In the genomic region with DNA sequence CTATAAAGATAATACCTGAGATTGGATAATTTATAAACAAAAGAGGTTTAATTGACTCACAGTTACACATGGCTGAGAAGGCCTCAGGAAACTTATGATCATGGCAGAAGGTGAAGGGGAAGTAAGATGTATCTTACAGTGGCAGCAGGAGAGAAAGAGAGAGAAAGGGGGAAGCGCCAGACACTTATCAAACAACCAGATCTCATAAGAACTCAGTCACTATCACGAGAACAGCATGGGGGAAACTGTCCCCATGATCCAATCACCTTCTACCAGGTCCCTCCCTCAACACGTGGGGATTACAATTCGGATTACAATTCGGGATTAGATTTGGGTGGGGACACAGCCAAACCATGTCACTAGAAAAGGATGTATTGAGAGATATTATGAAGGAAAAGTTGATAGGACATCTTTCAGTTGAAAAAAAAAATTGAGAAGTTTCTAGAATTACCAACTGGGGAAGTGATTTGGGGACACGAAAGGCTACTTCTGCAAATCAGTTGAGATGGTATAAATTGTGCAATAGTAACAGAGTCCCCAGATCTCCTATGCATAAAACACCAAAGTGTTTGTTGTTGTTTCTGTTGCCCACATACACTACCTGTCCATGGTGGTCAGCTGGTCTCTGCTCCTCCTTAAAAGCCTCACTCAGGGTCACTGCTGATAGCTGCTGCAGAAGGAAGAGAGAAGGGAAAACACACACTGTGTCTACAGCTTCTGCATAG, we compare ENCODE assay signal across 22 cellular contexts.
"Had no signal": no experiment of that assay in that cellular context is flagged by ENCODE, and none has a peak within 500 bp of the region (broad histone marks: within the 10 kb centered on the region; RNA-seq: fewer than 3 reads in every experiment).

No MANE protein-coding gene starts in this region.

- H3K4me1 Mint-ChIP-seq: activated naive CD8-positive, alpha-beta T cell treated with anti-CD3 and anti-CD28 coated beads, Interleukin-2, amount 50 U/mL, for 24 hours; activated T-helper 17 cell treated with anti-CD3 and anti-CD28 coated beads, Interleukin-2, amount 50 U/mL, for 72 hours; nephron had no signal

- H3K27me3 ChIP-seq: ascending aorta, breast epithelium, transverse colon had no signal

- H3K9me3 Mint-ChIP-seq: activated naive CD8-positive, alpha-beta T cell treated with anti-CD3 and anti-CD28 coated beads, Interleukin-2, amount 50 U/mL, for 24 hours; activated T-helper 17 cell treated with anti-CD3 and anti-CD28 coated beads, Interleukin-2, amount 50 U/mL, for 72 hours had no signal

- H3K27ac ChIP-seq: ascending aorta, breast epithelium, epithelial cell of prostate, transverse colon had no signal

- H3K4me3 Mint-ChIP-seq: activated naive CD4-positive, alpha-beta T cell treated with anti-CD3 and anti-CD28 coated beads for 36 hours; activated naive CD8-positive, alpha-beta T cell treated with anti-CD3 and anti-CD28 coated beads, Interleukin-2, amount 50 U/mL, for 24 hours; activated T-helper 17 cell treated with anti-CD3 and anti-CD28 coated beads, Interleukin-2, amount 50 U/mL, for 72 hours; effector memory CD8-positive, alpha-beta T cell; nephron had no signal

- DNase-seq: activated CD4-positive, alpha-beta T cell treated with anti-CD3 and anti-CD28 coated beads, Interleukin-2, amount 50 U/mL, for 1 hour; activated CD8-positive, alpha-beta memory T cell treated with anti-CD3 and anti-CD28 coated beads for 24 hours; activated naive CD4-positive, alpha-beta T cell treated with anti-CD3 and anti-CD28 coated beads for 36 hours; activated naive CD8-positive, alpha-beta T cell treated with anti-CD3 and anti-CD28 coated beads, Interleukin-2, amount 50 U/mL, for 24 hours; activated T-cell treated with anti-CD3 and anti-CD28 coated beads for 4 hours; cerebellar nuclear complex; dermis blood vessel endothelial cell; effector memory CD8-positive, alpha-beta T cell; foreskin melanocyte; head of caudate nucleus; kidney glomerular epithelial cell; mesenchymal stem cell; occipital lobe; stimulated activated CD4-positive, alpha-beta T cell treated with anti-CD3 and anti-CD28 coated beads, Interleukin-4, amount 100 ng/mL, for 24 hours; stimulated activated naive CD4-positive, alpha-beta T cell; transverse colon had no signal

- H3K36me3 ChIP-seq: ascending aorta, breast epithelium, transverse colon had no signal

- H3K4me3 ChIP-seq: ascending aorta, breast epithelium, transverse colon had no signal

- H3K27me3 Mint-ChIP-seq: activated naive CD8-positive, alpha-beta T cell treated with anti-CD3 and anti-CD28 coated beads, Interleukin-2, amount 50 U/mL, for 24 hours; activated T-helper 17 cell treated with anti-CD3 and anti-CD28 coated beads, Interleukin-2, amount 50 U/mL, for 72 hours; effector memory CD8-positive, alpha-beta T cell had no signal

- H3K27ac Mint-ChIP-seq: activated naive CD4-positive, alpha-beta T cell treated with anti-CD3 and anti-CD28 coated beads for 36 hours; activated naive CD8-positive, alpha-beta T cell treated with anti-CD3 and anti-CD28 coated beads, Interleukin-2, amount 50 U/mL, for 24 hours; activated T-helper 17 cell treated with anti-CD3 and anti-CD28 coated beads, Interleukin-2, amount 50 U/mL, for 72 hours; effector memory CD8-positive, alpha-beta T cell; nephron had no signal

- H3K4me1 ChIP-seq: ascending aorta, breast epithelium, transverse colon had no signal

- H3K9me3 ChIP-seq: ascending aorta, breast epithelium, transverse colon had no signal

- ATAC-seq: activated CD4-positive, CD25-positive, alpha-beta regulatory T cell treated with anti-CD3 and anti-CD28 coated beads, Interleukin-2, amount 50 U/mL, for 24 hours; activated naive CD8-positive, alpha-beta T cell treated with anti-CD3 and anti-CD28 coated beads, Interleukin-2, amount 50 U/mL, for 24 hours; activated T-helper 17 cell treated with anti-CD3 and anti-CD28 coated beads, Interleukin-2, amount 50 U/mL, for 72 hours; effector memory CD8-positive, alpha-beta T cell had no signal
